Comparison of ENCODE assay signal across 8 cellular contexts in genomic region chr3:132661120-132661519, GRCh38. TPM values are rescaled to one million over a fixed set of nuclear protein-coding genes. Genes with fewer than 3 reads are reported as not detected.
DNase-seq lines count a peak whose midpoint lies in the region; ATAC-seq and TF ChIP-seq lines count a peak whose summit lies in the region.

No MANE protein-coding gene starts in this region.

- CTCF ChIA-PET in CD4-positive, alpha-beta T cell (lab: Charles Lee), result interaction anchor here (1.2 kb wide), 1 partner anchor 18 kb away, joined by 3 read pairs; no protein-coding TSS in a partner anchor

- POLR2A ChIA-PET in CD4-positive, alpha-beta T cell (lab: Charles Lee), result interaction anchor here (0.6 to 1.7 kb wide), 8 partner anchors 10 to 244 kb away, joined by 3 to 10 read pairs (median 4); partner anchors contain the start of genes DNAJC13 and NPHP3

- no peak for ATAC-seq in CD4-positive, alpha-beta T cell (ENCODE audit: poor library complexity)
- no peak for ATAC-seq in GM19351 (IDR thresholded peaks at IDR 0.05; ENCODE audit: unreplicated experiment)

- H3K4me3 Mint-ChIP-seq in CD4-positive, alpha-beta T cell, result peak overlapping the region; percentile 100
- H3K4me3 Mint-ChIP-seq in nephron, result peak overlapping the region; percentile 97 to 99 (median 98)

- peak overlapping the region; percentile 98 for H3K27ac Mint-ChIP-seq in CD4-positive, alpha-beta T cell
- peak overlapping the region; percentile 98 to 99 (median 98) for H3K27ac Mint-ChIP-seq in nephron

- intact Hi-C loops in CD4-positive, alpha-beta T cell (cut with DNase I, micrococcal nuclease), result loop anchor here in 1 of 2 experiments (5.0 kb wide), 4 partner anchors 56 to 1826 kb away; partner anchors contain the start of genes ANAPC13, CEP63 and DNAJC13

- H3K27ac ChIP-seq in CD4-positive, alpha-beta T cell (ENCODE audit: low read depth, low read length), result no peak overlapping the region
- peak overlapping the region; percentile 90; the same call in 1 of the 2 replicates for H3K27ac ChIP-seq in KMS-11
- H3K27ac ChIP-seq in coronary artery, result peak overlapping the region in 1 of 2 donors; percentile 96

- H3K9me3 Mint-ChIP-seq in CD4-positive, alpha-beta T cell, result no peaks in the 10 kb centered on the region
- no peaks in the 10 kb centered on the region for H3K9me3 Mint-ChIP-seq in nephron

- no peak for TF ChIP-seq CTCF in CD4-positive, alpha-beta T cell (IDR thresholded peaks at IDR 0.05)
- no peak for TF ChIP-seq CTCF in KMS-11 (conservative IDR thresholded peaks at IDR 0.05; ENCODE audit: low read depth, low read length)
- no peak for TF ChIP-seq CTCF in coronary artery (IDR thresholded peaks at IDR 0.05)
- TF ChIP-seq CTCF in nephron (IDR thresholded peaks at IDR 0.05; ENCODE audit: unreplicated experiment in 3 of 3), result no peak

- peak overlapping the region; percentile 90 for H3K4me3 ChIP-seq in KMS-11 (IDR thresholded peaks at IDR 0.05; ENCODE audit: insufficient read depth, low read depth, low read length)
- H3K4me3 ChIP-seq in coronary artery, result peak overlapping the region; percentile 91

- no peaks in the 10 kb centered on the region for H3K9me3 ChIP-seq in CD4-positive, alpha-beta T cell (ENCODE audit: control insufficient read depth, low read length)

- H3K36me3 Mint-ChIP-seq in CD4-positive, alpha-beta T cell (ENCODE audit: low read depth), result peaks cover 37% of the 10 kb centered on the region
- peaks cover 3% of the 10 kb centered on the region for H3K36me3 Mint-ChIP-seq in nephron (ENCODE audit: low read depth)

- DNase-seq in CD4-positive, alpha-beta T cell, result no peak
- DNase-seq in coronary artery (ENCODE audit: low spot score) (no peak), T1000 (lab: John Stamatoyannopoulos, UW) (no peak), iPS-NIHi11 (ENCODE audit: low spot score) (no peak)
- no peak for DNase-seq in effector CD4-positive, alpha-beta T cell

- H3K4me2 ChIP-seq in KMS-11, result peak overlapping the region; percentile 88

- H3K4me1 ChIP-seq in KMS-11 (ENCODE audit: low read depth, poor library complexity, severe bottlenecking), result peaks cover 31% of the 10 kb centered on the region

- H3K27me3 Mint-ChIP-seq in CD4-positive, alpha-beta T cell, result no peaks in the 10 kb centered on the region
- H3K27me3 Mint-ChIP-seq in nephron (ENCODE audit: low read depth), result no peaks in the 10 kb centered on the region

- peaks cover 71% of the 10 kb centered on the region for H3K79me2 ChIP-seq in KMS-11 (ENCODE audit: insufficient read depth, low read depth)

- H3K27me3 ChIP-seq in CD4-positive, alpha-beta T cell (ENCODE audit: control insufficient read depth, insufficient read depth, low read length), result no peaks in the 10 kb centered on the region
- no peaks in the 10 kb centered on the region for H3K27me3 ChIP-seq in KMS-11 (ENCODE audit: insufficient read depth, low read depth)

- no peaks in the 10 kb centered on the region for H3K36me3 ChIP-seq in KMS-11 (ENCODE audit: insufficient read depth)

- H4K20me1 ChIP-seq in KMS-11 (ENCODE audit: insufficient read depth), result 0 out of 2 replicates have a peak, but pooled peaks cover 8% of the 10 kb centered on the region

- peak overlapping the region; percentile 96 for H2AFZ ChIP-seq in KMS-11 (ENCODE audit: low read depth)

- peaks cover 80% of the 10 kb centered on the region for H3K4me1 Mint-ChIP-seq in CD4-positive, alpha-beta T cell (ENCODE audit: low read depth)
- peaks cover 36% of the 10 kb centered on the region for H3K4me1 Mint-ChIP-seq in nephron

- peak overlapping the region; percentile 96; the same call in 1 of the 2 replicates for H3K9ac ChIP-seq in KMS-11

RNA-seq across cellular contexts. Expression of gene UBA5, which starts 1.0 kb away (rescaled TPM):
- total RNA-seq in CD4-positive, alpha-beta T cell, result 10 to 100 TPM; 35.4 to 39.2 TPM

RNA-seq across cellular contexts. Expression of gene ACAD11, which starts 1.5 kb away (rescaled TPM):
- 10 to 100 TPM; 26.6 to 27.9 TPM for total RNA-seq in CD4-positive, alpha-beta T cell
